ENCODE assay signal across 1 cellular context in the genomic region with DNA sequence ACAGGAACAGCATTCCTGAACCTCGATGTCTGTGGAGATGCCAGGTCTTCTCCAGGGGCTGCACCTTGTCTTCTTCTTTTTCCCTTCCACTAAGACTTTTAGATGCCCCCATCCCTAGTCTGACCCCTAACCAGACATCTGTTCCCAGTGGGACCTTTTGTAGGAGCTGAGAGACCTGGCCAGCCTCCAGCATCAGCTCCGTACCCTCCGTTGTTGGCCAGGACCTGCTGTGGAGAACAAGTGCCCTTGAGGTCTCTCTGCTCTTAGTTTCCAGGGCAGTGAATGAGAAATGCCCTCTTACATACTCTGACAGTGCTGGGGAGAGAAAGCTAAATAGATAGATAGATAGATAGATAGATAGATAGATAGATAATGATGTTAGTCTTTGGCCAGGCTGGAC.
TF ChIP-seq lines count a peak whose summit lies in the region.

No MANE protein-coding gene starts in this region.

TF ChIP-seq in HepG2, 621 proteins besides CTCF, POLR2A, EP300 and RAD21:
- no peak for TF ChIP-seq TEAD3 (CRISPR knock-in tag; optimal IDR thresholded peaks at IDR 0.05; ENCODE audit: borderline replicate concordance)
